Comparison of ENCODE assay signal across 8 cellular contexts in the genomic region with DNA sequence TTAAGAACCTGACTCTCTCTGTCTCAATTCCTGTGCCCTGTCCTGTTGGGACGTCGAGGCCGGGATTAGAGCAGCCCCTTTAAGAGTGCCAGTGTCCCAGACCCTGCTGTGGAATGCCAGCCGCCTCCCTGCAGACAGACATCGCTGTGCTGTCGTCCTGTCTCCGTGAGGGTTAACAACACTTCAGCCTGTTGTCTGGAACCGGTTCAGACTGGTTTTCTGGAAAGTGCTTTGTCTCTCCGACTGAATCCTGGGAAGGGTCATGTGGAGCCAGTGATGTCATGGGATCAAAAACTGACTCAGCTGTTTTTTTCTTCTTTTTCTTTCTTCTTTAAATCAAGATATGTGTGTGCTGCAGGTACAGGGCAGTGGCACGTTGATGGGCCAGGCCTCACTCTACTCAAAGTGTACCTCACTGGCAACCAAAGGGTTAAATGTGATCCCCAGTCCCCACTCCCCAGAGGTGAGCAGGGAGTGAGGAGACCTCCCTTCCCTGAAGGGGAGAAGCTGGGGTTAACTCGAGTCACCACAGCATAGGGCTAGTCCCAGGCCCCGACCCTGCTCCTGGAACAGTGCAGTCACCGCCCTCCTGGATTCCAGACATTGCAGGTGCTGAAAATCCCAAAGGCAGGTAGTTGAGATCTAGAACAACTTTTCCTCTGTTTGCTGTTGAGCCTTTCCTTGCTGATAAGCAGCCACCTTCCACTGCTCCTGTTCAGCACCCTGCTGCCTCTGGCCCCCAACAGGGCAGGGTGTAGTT. TPM values are rescaled to one million over a fixed set of nuclear protein-coding genes. Genes with fewer than 3 reads are reported as not detected.
DNase-seq lines count a peak whose midpoint lies in the region; ATAC-seq, FAIRE-seq and TF ChIP-seq lines count a peak whose summit lies in the region.

No MANE protein-coding gene starts in this region.

- H3K27ac ChIP-seq in astrocyte (ENCODE audit: low read depth, low read length) (peak overlapping the region; percentile 77), sigmoid colon (peak overlapping the region; percentile 36 to 82 (median 68))

- H3K4me3 Mint-ChIP-seq in astrocyte (ENCODE audit: unreplicated experiment), result peak overlapping the region; percentile 69

- WGBS in sigmoid colon, 2 donors, result 45 to 62% methylated on average over 13 of the region's 13 CpGs

- H3K79me2 ChIP-seq in astrocyte (ENCODE audit: insufficient read depth, low read length), result peaks cover 94% of the 10 kb centered on the region

- TF ChIP-seq CTCF in astrocyte (IDR thresholded peaks at IDR 0.05; ENCODE audit: insufficient read depth, low read depth, low read length), result no peak
- no peak for TF ChIP-seq CTCF in sigmoid colon (IDR thresholded peaks at IDR 0.05)
- TF ChIP-seq CTCF in GM13977 (IDR thresholded peaks at IDR 0.05; ENCODE audit: extremely low read depth, insufficient read depth, missing control alignments), result no peak

- peaks cover 34% of the 10 kb centered on the region for H3K36me3 Mint-ChIP-seq in astrocyte (ENCODE audit: low read depth, unreplicated experiment)

- in situ Hi-C loops in GM13977 (cut with MboI; ENCODE audit: low pct_unique_long_range_greater_than_20kb, low sequenced_read_pairs, unreplicated experiment), result no loop called here

- H3K4me1 Mint-ChIP-seq in astrocyte (ENCODE audit: low read depth, unreplicated experiment), result peaks cover 63% of the 10 kb centered on the region

- FAIRE-seq in astrocyte (lab: Jason Lieb, UNC), result peak; percentile 23

- no peak for TF ChIP-seq POLR2A in sigmoid colon (IDR thresholded peaks at IDR 0.05)

- peak overlapping the region; percentile 73 for H3K4me2 ChIP-seq in astrocyte (ENCODE audit: low read length)

- no peak overlapping the region for H2AFZ ChIP-seq in astrocyte (ENCODE audit: low read depth, low read length)

- ATAC-seq in HG02642 (IDR thresholded peaks at IDR 0.05; ENCODE audit: poor library complexity, unreplicated experiment) (no peak), GM18870 (IDR thresholded peaks at IDR 0.05; ENCODE audit: unreplicated experiment) (no peak)

- peak; percentile 85 for DNase-seq in H7
- DNase-seq in astrocyte (ENCODE audit: low read depth), result peak; percentile 62
- no peak for DNase-seq in sigmoid colon
- no peak for DNase-seq in germinal center (ENCODE audit: low spot score)
- DNase-seq in GM13977 (ENCODE audit: low spot score), result no peak

- peak overlapping the region; percentile 74 for H3K9ac ChIP-seq in astrocyte (ENCODE audit: low read length)
- peak overlapping the region; percentile 41 for H3K9ac ChIP-seq in iPS-15b (ENCODE audit: low read depth, low read length)

- H3K9me3 ChIP-seq in astrocyte (ENCODE audit: insufficient read depth, low read depth, low read length) (peaks cover 7% of the 10 kb centered on the region), iPS-15b (ENCODE audit: control insufficient read depth, insufficient read depth, low read length) (peaks cover 5% of the 10 kb centered on the region), sigmoid colon (peaks cover 3 to 10% (median 7%) of the 10 kb centered on the region in 4 donors)

- H3K27me3 ChIP-seq in H7 (ENCODE audit: control insufficient read depth, insufficient read depth, low read length) (no peaks in the 10 kb centered on the region), astrocyte (ENCODE audit: insufficient read depth, low read length) (no peaks in the 10 kb centered on the region), iPS-15b (ENCODE audit: control insufficient read depth, insufficient read depth, low read length) (no peaks in the 10 kb centered on the region), sigmoid colon (no peaks in the 10 kb centered on the region)

- H3K36me3 ChIP-seq in H7 (replicated peaks; ENCODE audit: control insufficient read depth, insufficient read depth, low read length), result peaks cover 18% of the 10 kb centered on the region
- peaks cover 22% of the 10 kb centered on the region for H3K36me3 ChIP-seq in astrocyte (ENCODE audit: insufficient read depth, low read length)
- H3K36me3 ChIP-seq in iPS-15b (ENCODE audit: control insufficient read depth, insufficient read depth, low read length), result peaks cover 26% of the 10 kb centered on the region
- peaks cover 6 to 34% (median 9%) of the 10 kb centered on the region in 4 donors for H3K36me3 ChIP-seq in sigmoid colon

- H3K27me3 Mint-ChIP-seq in astrocyte (ENCODE audit: low read depth, unreplicated experiment), result no peaks in the 10 kb centered on the region

- H3K4me3 ChIP-seq in H7 (ENCODE audit: insufficient read depth, low read depth, low read length) (no peak overlapping the region), astrocyte (ENCODE audit: insufficient read depth, low read depth, low read length) (no peak overlapping the region), iPS-15b (ENCODE audit: low read depth, low read length) (no peak overlapping the region), sigmoid colon (peak overlapping the region in 1 of 4 donors; percentile 2)

- intact Hi-C loops in sigmoid colon (cut with DNase I), result loop anchor here (5.0 kb wide), 1 partner anchor 57 kb away; the partner anchor contains the start of gene GATAD2A

- H3K9me3 Mint-ChIP-seq in astrocyte (ENCODE audit: unreplicated experiment), result peaks cover 13% of the 10 kb centered on the region

- no peak for TF ChIP-seq EP300 in sigmoid colon (IDR thresholded peaks at IDR 0.05)

- peak overlapping the region; percentile 98 for H3K27ac Mint-ChIP-seq in astrocyte (ENCODE audit: unreplicated experiment)

- peaks cover 49% of the 10 kb centered on the region for H3K4me1 ChIP-seq in astrocyte (ENCODE audit: insufficient read depth, low read length)
- peaks cover 40% of the 10 kb centered on the region for H3K4me1 ChIP-seq in iPS-15b (ENCODE audit: control insufficient read depth, insufficient read depth, low read length)
- peaks cover 0 to 55% (median 54%) of the 10 kb centered on the region in 4 donors for H3K4me1 ChIP-seq in sigmoid colon

- peaks cover 46% of the 10 kb centered on the region for H4K20me1 ChIP-seq in astrocyte (ENCODE audit: insufficient read depth, low read length)

RNA-seq across cellular contexts. Expression of gene TSSK6, which starts 50.8 kb away (rescaled TPM):
- 4.7 and 9.8 TPM in 2 replicates for total RNA-seq in H7 (2014; rRNA removed; shearing (Covaris generic))
- total RNA-seq in astrocyte, result 1.8 TPM in 2 replicates
- 1 to 10 TPM; 1.2 to 3.3 (median 1.5) TPM for total RNA-seq in sigmoid colon
- 1 to 10 TPM; 1.2 to 3.0 (median 2.4) TPM for polyA plus RNA-seq in sigmoid colon

RNA-seq across cellular contexts. Expression of gene NDUFA13, which starts 51.5 kb away (rescaled TPM):
- total RNA-seq in H7 (2014; rRNA removed; shearing (Covaris generic)), result 249 and 291 TPM in 2 replicates
- total RNA-seq in astrocyte (311 and 347 TPM in 2 replicates), sigmoid colon (100 to 1,000 TPM in 1 of 4 donors, 10 to 100 TPM in 3; 31.3 to 110 (median 55.4) TPM)
- polyA plus RNA-seq in sigmoid colon, result 100 to 1,000 TPM; 239 to 339 (median 283) TPM

RNA-seq across cellular contexts. Expression of gene GATAD2A, which starts 59.0 kb away (rescaled TPM):
- total RNA-seq in H7 (2014; rRNA removed; shearing (Covaris generic)), result 104 and 130 TPM in 2 replicates
- total RNA-seq in astrocyte (143 and 163 TPM in 2 replicates), sigmoid colon (100 to 1,000 TPM in 1 of 4 donors, 10 to 100 TPM in 3; 18.5 to 138 (median 25.5) TPM)
- 10 to 100 TPM; 23.4 to 50.5 (median 31.0) TPM for polyA plus RNA-seq in sigmoid colon

Comparison
In these comparisons a context has a peak if more than half of its experiments do, and no peak if none do; other contexts are left out.
1. DNase-seq: peak in H7 (single experiment) and astrocyte (single experiment); none in sigmoid colon (single experiment), germinal center (single experiment) and GM13977 (single experiment).